ENCODE assay signal across 19 cellular contexts in genomic region chr1:196425513-196425912, GRCh38.
DNase-seq lines count a peak whose midpoint lies in the region; ATAC-seq, FAIRE-seq and TF ChIP-seq lines count a peak whose summit lies in the region.
"Had no signal": no experiment of that assay in that cellular context is flagged by ENCODE, and none has a peak within 500 bp of the region (broad histone marks: within the 10 kb centered on the region; RNA-seq: fewer than 3 reads in every experiment).

No MANE protein-coding gene starts in this region.

- H3K79me1 ChIP-seq in H9 (ENCODE audit: insufficient read depth, low read depth, low read length, poor library complexity, severe bottlenecking), result no peaks in the 10 kb centered on the region

- no peaks in the 10 kb centered on the region for H3K27me3 Mint-ChIP-seq in H9 (ENCODE audit: low read depth)
- H3K27me3 Mint-ChIP-seq in astrocyte (ENCODE audit: low read depth, unreplicated experiment), result no peaks in the 10 kb centered on the region
- H3K27me3 Mint-ChIP-seq: CD4-positive, alpha-beta memory T cell had no signal

- H3K4me3 ChIP-seq in AG04450 (ENCODE audit: low read depth, low read length) (no peak overlapping the region), astrocyte (ENCODE audit: insufficient read depth, low read depth, low read length) (no peak overlapping the region), fibroblast of mammary gland (ENCODE audit: control insufficient read depth, low read depth, low read length) (no peak overlapping the region)
- H3K4me3 ChIP-seq: A549, HAP-1 had no signal

- POLR2A ChIA-PET in AG04450 (lab: Yijun Ruan, JAX), result no interaction called here

- no peaks in the 10 kb centered on the region for H3K23me2 ChIP-seq in H9 (ENCODE audit: insufficient read length, low read depth, low read length, poor library complexity, severe bottlenecking)

- H3K4me1 ChIP-seq in H9 (ENCODE audit: insufficient read depth, low read length), result no peaks in the 10 kb centered on the region; the same call in 1 of the 2 replicates
- H3K4me1 ChIP-seq in astrocyte (ENCODE audit: insufficient read depth, low read length), result no peaks in the 10 kb centered on the region
- H3K4me1 ChIP-seq: A549, HAP-1 had no signal

- H3K27ac ChIP-seq in AG04450 (ENCODE audit: low read depth, low read length) (no peak overlapping the region), H9 (ENCODE audit: insufficient read length, low read depth, low read length) (no peak overlapping the region), astrocyte (ENCODE audit: low read depth, low read length) (no peak overlapping the region)
- H3K27ac ChIP-seq: A549 had no signal

- TF ChIP-seq CTCF in AG04450 (IDR thresholded peaks at IDR 0.05; ENCODE audit: low read depth, low read length) (peak; percentile 23; the same call in 1 of the 2 replicates), H9 (conservative IDR thresholded peaks at IDR 0.05) (peak; percentile 29; the same call in 2 of the 3 replicates), astrocyte (IDR thresholded peaks at IDR 0.05; ENCODE audit: insufficient read depth, low read depth, low read length) (peak; percentile 4), fibroblast of mammary gland (conservative IDR thresholded peaks at IDR 0.05; ENCODE audit: control insufficient read depth, insufficient read depth, low read depth, low read length) (peak; percentile 9)

- H4K91ac ChIP-seq in H9 (ENCODE audit: insufficient read length, low read depth, low read length), result no peak overlapping the region

- H3K4me2 ChIP-seq in H9 (ENCODE audit: insufficient read depth, insufficient read length, low read length) (no peak overlapping the region), astrocyte (ENCODE audit: low read length) (no peak overlapping the region)
- H3K4me2 ChIP-seq: A549, SK-N-SH had no signal

- no peak overlapping the region for H3K4ac ChIP-seq in H9 (ENCODE audit: low read depth, low read length)

- H3K27ac Mint-ChIP-seq in H9 (no peak overlapping the region), astrocyte (ENCODE audit: unreplicated experiment) (no peak overlapping the region)
- H3K27ac Mint-ChIP-seq: CD4-positive, alpha-beta memory T cell had no signal

- no peak overlapping the region for H3K18ac ChIP-seq in H9 (ENCODE audit: insufficient read length, low read depth, low read length)

- no peak for ATAC-seq in GM21360 (IDR thresholded peaks at IDR 0.05; ENCODE audit: unreplicated experiment)
- ATAC-seq: A549, Panc1 had no signal

- H3K4me1 Mint-ChIP-seq in H9 (peaks cover 10 to 14% of the 10 kb centered on the region in 2 experiments), astrocyte (ENCODE audit: low read depth, unreplicated experiment) (no peaks in the 10 kb centered on the region)
- H3K4me1 Mint-ChIP-seq: CD4-positive, alpha-beta memory T cell had no signal

- H2AFZ ChIP-seq in H9 (ENCODE audit: low read length) (no peak overlapping the region), astrocyte (ENCODE audit: low read depth, low read length) (no peak overlapping the region)

- no peak overlapping the region for H2BK15ac ChIP-seq in H9 (ENCODE audit: low read depth, low read length)

- no peak overlapping the region for H3T11ph ChIP-seq in H9 (ENCODE audit: low read length)

- CTCF ChIA-PET in AG04450 (lab: Charles Lee), result interaction anchor here (0.6 to 1.0 kb wide), 2 partner anchors 18 to 183 kb away, joined by 3 to 6 read pairs; no protein-coding TSS in a partner anchor

- H2BK120ac ChIP-seq in H9 (ENCODE audit: low read depth, low read length, poor library complexity, severe bottlenecking), result no peak overlapping the region

- H3K27me3 ChIP-seq in AG04450 (ENCODE audit: control insufficient read depth, insufficient read depth, low read length) (no peaks in the 10 kb centered on the region), H9 (ENCODE audit: insufficient read depth, low read length) (no peaks in the 10 kb centered on the region), astrocyte (ENCODE audit: insufficient read depth, low read length) (no peaks in the 10 kb centered on the region)

- H2AK5ac ChIP-seq in H9 (ENCODE audit: insufficient read length, low read length), result no peak overlapping the region

- H4K8ac ChIP-seq in H9 (replicated peaks; ENCODE audit: insufficient read length, low read depth, low read length), result no peak overlapping the region

- no peaks in the 10 kb centered on the region for H3K36me3 ChIP-seq in astrocyte (ENCODE audit: insufficient read depth, low read length)
- H3K36me3 ChIP-seq: HAP-1 had no signal

- no peak overlapping the region for H3K14ac ChIP-seq in H9 (ENCODE audit: insufficient read depth, low read length)

- H3K36me3 Mint-ChIP-seq in H9 (ENCODE audit: insufficient read depth in 1 of 3, low read depth in 3 of 3) (peaks cover 2 to 13% (median 7%) of the 10 kb centered on the region in 3 experiments; a peak in 5 of 7 replicates), astrocyte (ENCODE audit: low read depth, unreplicated experiment) (no peaks in the 10 kb centered on the region)
- H3K36me3 Mint-ChIP-seq: CD4-positive, alpha-beta memory T cell had no signal

- no CpG with 5 or more reads among the region's 1 CpG for WGBS in H9 (ENCODE audit: extremely low coverage, insufficient read length, low lambda C conversion rate)

- H3K9me3 ChIP-seq in AG04450 (ENCODE audit: control insufficient read depth, insufficient read depth, low read length) (no peaks in the 10 kb centered on the region), H9 (ENCODE audit: control insufficient read depth, low read depth, low read length) (no peaks in the 10 kb centered on the region), astrocyte (ENCODE audit: insufficient read depth, low read depth, low read length) (no peaks in the 10 kb centered on the region)
- H3K9me3 ChIP-seq: A549, HAP-1, SK-N-SH had no signal

- FAIRE-seq in astrocyte (lab: Jason Lieb, UNC), result no peak
- FAIRE-seq: A549, HTR-8/SVneo had no signal

- no peak for DNase-seq in AG04450 (ENCODE audit: low read depth, low spot score)
- DNase-seq in H9, result no peak
- DNase-seq in astrocyte (ENCODE audit: low read depth), result no peak
- no peak for DNase-seq in fibroblast of mammary gland (ENCODE audit: low read depth)
- no peak for DNase-seq in RPMI8226
- DNase-seq in inferior parietal cortex (ENCODE audit: extremely low spot score), result no peak
- no peak for DNase-seq in kidney tubule cell (ENCODE audit: low spot score)
- DNase-seq: AML-193; CD4-positive, alpha-beta memory T cell; NCI-H1694 treated with DMSO at 0.1 percent for 48 hours; NCI-H446; NCI-H748 treated with DMSO at 0.1 percent for 48 hours; Right ventricle myocardium superior; SK-N-SH had no signal

- no peaks in the 10 kb centered on the region for H4K20me1 ChIP-seq in H9 (ENCODE audit: control insufficient read depth, insufficient read depth, insufficient read length)
- H4K20me1 ChIP-seq in astrocyte (ENCODE audit: insufficient read depth, low read length), result no peaks in the 10 kb centered on the region

- H2BK20ac ChIP-seq in H9 (ENCODE audit: low read depth, low read length, poor library complexity, severe bottlenecking), result no peak overlapping the region

- no peak overlapping the region for H2BK5ac ChIP-seq in H9 (ENCODE audit: insufficient read length, low read length)

- H3K79me2 ChIP-seq in H9 (ENCODE audit: insufficient read depth, low read length) (no peaks in the 10 kb centered on the region), astrocyte (ENCODE audit: insufficient read depth, low read length) (no peaks in the 10 kb centered on the region)

- H3K4me3 Mint-ChIP-seq in H9, result no peak overlapping the region
- H3K4me3 Mint-ChIP-seq in astrocyte (ENCODE audit: unreplicated experiment), result no peak overlapping the region
- H3K4me3 Mint-ChIP-seq: CD4-positive, alpha-beta memory T cell had no signal

- H4K5ac ChIP-seq in H9 (ENCODE audit: insufficient read length, low read depth, low read length), result no peak overlapping the region

- H3K9me3 Mint-ChIP-seq in H9 (no peaks in the 10 kb centered on the region), astrocyte (ENCODE audit: unreplicated experiment) (no peaks in the 10 kb centered on the region)
- H3K9me3 Mint-ChIP-seq: CD4-positive, alpha-beta memory T cell had no signal

- no peak overlapping the region for H3K56ac ChIP-seq in H9 (ENCODE audit: insufficient read length, low read depth, low read length)

- H2BK12ac ChIP-seq in H9 (ENCODE audit: insufficient read length, low read depth, low read length), result no peak overlapping the region

- H3K9ac ChIP-seq in H9 (ENCODE audit: extremely low read depth, insufficient read length, low read length) (no peak overlapping the region), astrocyte (ENCODE audit: low read length) (no peak overlapping the region)
- H3K9ac ChIP-seq: SK-N-SH had no signal

- H3K23ac ChIP-seq in H9 (ENCODE audit: insufficient read length, low read depth, low read length), result no peak overlapping the region
